26 cellular contexts compared by ENCODE assay signal in the genomic region with DNA sequence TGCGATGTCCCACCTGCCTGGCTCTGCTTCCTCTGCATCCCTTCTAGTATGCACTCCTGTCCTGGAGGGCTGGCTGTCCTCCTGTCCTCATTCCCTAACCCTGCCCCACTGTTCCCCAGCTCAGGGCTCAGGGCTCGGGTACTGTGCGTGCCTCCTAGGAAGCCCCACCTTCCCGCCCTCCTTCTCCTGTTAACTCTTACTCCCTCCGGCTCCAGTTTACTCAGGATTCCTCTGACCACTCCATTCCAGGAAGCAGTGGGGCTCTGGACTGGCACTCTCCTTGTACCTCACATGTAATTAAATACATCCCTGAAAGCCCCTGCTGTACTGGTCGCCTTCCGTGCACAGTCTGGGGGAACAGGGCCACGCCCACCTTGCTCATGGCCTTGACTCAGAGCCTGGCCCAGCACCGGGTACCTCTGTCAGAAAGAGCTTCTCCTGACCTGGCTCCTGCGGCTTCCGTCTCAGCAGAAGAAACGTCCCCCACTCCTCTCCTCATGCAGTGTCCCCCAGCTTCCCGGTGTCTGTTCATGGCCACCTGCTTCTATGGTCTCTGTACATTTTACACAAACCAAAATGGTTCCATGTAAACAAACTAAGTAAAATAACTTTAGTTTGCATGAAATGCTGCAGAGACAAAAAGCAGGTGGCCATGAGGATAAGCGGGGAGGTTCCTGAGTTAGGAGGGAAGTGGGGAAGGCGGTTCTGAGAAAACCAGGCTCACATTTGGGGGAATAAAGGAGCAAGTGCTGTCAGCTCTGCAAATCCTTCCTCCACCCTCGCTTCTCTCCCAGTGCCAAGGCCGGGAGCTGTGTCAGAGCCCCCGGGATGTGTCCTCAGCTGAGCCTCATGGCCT.
DNase-seq lines count a peak whose midpoint lies in the region; ATAC-seq, FAIRE-seq and TF ChIP-seq lines count a peak whose summit lies in the region.
"Had no signal": no experiment of that assay in that cellular context is flagged by ENCODE, and none has a peak within 500 bp of the region (broad histone marks: within the 10 kb centered on the region; RNA-seq: fewer than 3 reads in every experiment).

No MANE protein-coding gene starts in this region.

- TF ChIP-seq CTCF in OCI-LY7 (conservative IDR thresholded peaks at IDR 0.05; ENCODE audit: low read length) = no peak
- no peak for TF ChIP-seq CTCF in lower lobe of right lung (IDR thresholded peaks at IDR 0.05)
- no peak for TF ChIP-seq CTCF in stomach (IDR thresholded peaks at IDR 0.05)

- H3K4me1 ChIP-seq in OCI-LY7 (ENCODE audit: insufficient read depth, low read length, poor library complexity, severe bottlenecking) (peaks cover 54% of the 10 kb centered on the region), lower lobe of right lung (no peaks in the 10 kb centered on the region), stomach (no peaks in the 10 kb centered on the region)
- H3K4me1 ChIP-seq: gastrocnemius medialis, left lung had no signal

- H3K4me2 ChIP-seq in OCI-LY7 (ENCODE audit: low read length) = peak overlapping the region; percentile 49

- H4K20me1 ChIP-seq in OCI-LY7 (ENCODE audit: insufficient read depth, low read length) = no peaks in the 10 kb centered on the region

- FAIRE-seq in G401.6 (lab: Jason Lieb, UNC) = peak; percentile 84
- FAIRE-seq: endometrium had no signal

- CTCF ChIA-PET in OCI-LY7 (lab: Charles Lee; ENCODE audit: unreplicated experiment) = no interaction called here

- BruUV-seq in OCI-LY7 (replicated peaks; lab: Mats Ljungman, UMichigan) = no TSS peak

- POLR2A ChIA-PET in OCI-LY7 (lab: Charles Lee) = interaction anchor here (2.1 kb wide), 1 partner anchor 23 kb away, joined by 10 read pairs; no protein-coding TSS in a partner anchor

- intact Hi-C loops in OCI-LY7 (cut with micrococcal nuclease; ENCODE audit: unreplicated experiment) = loop anchor here (2.0 kb wide), 1 partner anchor 31 kb away; no protein-coding TSS in a partner anchor
- intact Hi-C loops in lower lobe of right lung (cut with DNase I) = no loop called here
- intact Hi-C loops in stomach (cut with DNase I; ENCODE audit: low total_unique reads) = no loop called here

- H3K4me3 ChIP-seq in OCI-LY7 (ENCODE audit: low read depth, low read length, poor library complexity, severe bottlenecking) = peak overlapping the region; percentile 18
- no peak overlapping the region for H3K4me3 ChIP-seq in lower lobe of right lung
- H3K4me3 ChIP-seq in stomach = no peak overlapping the region
- H3K4me3 ChIP-seq: cardiac muscle cell, gastrocnemius medialis, GM23248, left lung, skin epidermis had no signal

- TF ChIP-seq POLR2A in stomach (IDR thresholded peaks at IDR 0.05) = no peak

- H3K36me3 ChIP-seq in OCI-LY7 (ENCODE audit: insufficient read depth, low read length) = peaks cover 36% of the 10 kb centered on the region
- no peaks in the 10 kb centered on the region for H3K36me3 ChIP-seq in lower lobe of right lung
- H3K36me3 ChIP-seq in stomach = no peaks in the 10 kb centered on the region
- H3K36me3 ChIP-seq: cardiac muscle cell, gastrocnemius medialis, left lung had no signal

- WGBS in stomach, 5 donors = 42 to 52% (median 46%) methylated on average over 17 to 18 of the region's 18 CpGs

- ATAC-seq in lower lobe of right lung (no peak), HG02642 (IDR thresholded peaks at IDR 0.05; ENCODE audit: poor library complexity, unreplicated experiment) (no peak), GM19452 (IDR thresholded peaks at IDR 0.05; ENCODE audit: unreplicated experiment) (no peak)
- ATAC-seq: gastrocnemius medialis; left lung; naive thymus-derived CD8-positive, alpha-beta T cell had no signal

- no peak for TF ChIP-seq EP300 in stomach (IDR thresholded peaks at IDR 0.05)

- H3K27me3 ChIP-seq in lower lobe of right lung (ENCODE audit: low read depth) (peaks cover 51% of the 10 kb centered on the region), stomach (peaks cover 0 to 55% (median 5%) of the 10 kb centered on the region in 3 donors)
- H3K27me3 ChIP-seq: cardiac muscle cell had no signal

- no peaks in the 10 kb centered on the region for H3K79me2 ChIP-seq in OCI-LY7 (ENCODE audit: insufficient read depth, low read depth, low read length)

- H3K9me3 ChIP-seq in OCI-LY7 (ENCODE audit: low read length) (peaks cover 53% of the 10 kb centered on the region), lower lobe of right lung (no peaks in the 10 kb centered on the region), stomach (no peaks in the 10 kb centered on the region)
- H3K9me3 ChIP-seq: gastrocnemius medialis, left lung had no signal

- H2AFZ ChIP-seq in OCI-LY7 (ENCODE audit: low read length) = 0 out of 2 replicates have a peak overlapping the region, but pooled peaks have one; percentile 5
- H2AFZ ChIP-seq: GM23248 had no signal

- no peaks in the 10 kb centered on the region for H3K9me2 ChIP-seq in OCI-LY7 (ENCODE audit: insufficient read depth, low read length)

- no peak for DNase-seq in OCI-LY7 (ENCODE audit: low spot score)
- DNase-seq in lower lobe of right lung = peak; percentile 38
- peak; percentile 14 for DNase-seq in stomach
- no peak for DNase-seq in cortex of kidney (lab: John Stamatoyannopoulos, UW)
- DNase-seq: activated CD4-positive, alpha-beta memory T cell treated with anti-CD3 and anti-CD28 coated beads for 36 hours; activated CD4-positive, CD25-positive, alpha-beta regulatory T cell treated with anti-CD3 and anti-CD28 coated beads, Interleukin-2, amount 50 U/mL, for 72 hours; activated effector memory CD4-positive, alpha-beta T cell treated with anti-CD3 and anti-CD28 coated beads, Interleukin-2, amount 50 U/mL, for 16 hours; activated naive CD8-positive, alpha-beta T cell treated with anti-CD3 and anti-CD28 coated beads for 36 hours; C1 segment of cervical spinal cord; DMS79; gastrocnemius medialis; GM23248; hippocampal formation; NCI-H1048; NCI-H1694; NCI-H526 treated with DMSO at 0.1 percent for 48 hours; occipital lobe; trophoblast cell had no signal

- H3K27ac ChIP-seq in OCI-LY7 (ENCODE audit: low read depth, low read length, poor library complexity, severe bottlenecking) (peak overlapping the region; percentile 100), lower lobe of right lung (no peak overlapping the region), stomach (no peak overlapping the region)
- H3K27ac ChIP-seq: cardiac muscle cell, gastrocnemius medialis, GM23248, left lung, skin epidermis had no signal

Comparison
In these comparisons a context has a peak if more than half of its experiments do, and no peak if none do; other contexts are left out.
1. DNase-seq: peak in lower lobe of right lung (single experiment) and stomach (single experiment); none in OCI-LY7 (single experiment) and cortex of kidney (single experiment).